ENCODE assay signal across 26 cellular contexts in the genomic region with DNA sequence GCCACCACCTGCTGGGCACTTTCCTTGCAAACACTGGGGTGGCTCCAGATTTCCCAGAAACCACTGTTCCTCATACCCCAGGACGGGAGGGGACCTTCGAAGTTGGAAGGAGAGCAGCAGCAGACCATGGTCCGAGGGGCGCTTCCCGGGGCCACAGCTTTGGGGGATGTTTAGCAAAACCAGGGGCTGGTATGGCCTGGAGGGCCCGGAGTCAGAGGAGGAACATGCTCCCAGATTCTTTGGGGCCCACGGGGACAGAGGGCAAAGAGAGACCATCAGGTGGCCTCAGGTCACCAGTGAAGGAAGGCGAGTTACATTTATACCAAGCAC. TPM values are rescaled to one million over a fixed set of nuclear protein-coding genes. Genes with fewer than 3 reads are reported as not detected.
A peak's percentile ranks its signal among the peaks of the same experiment; 100 is the strongest.
DNase-seq lines count a peak whose midpoint lies in the region; ATAC-seq and TF ChIP-seq lines count a peak whose summit lies in the region.
"Had no signal": no experiment of that assay in that cellular context is flagged by ENCODE, and none has a peak within 500 bp of the region (broad histone marks: within the 10 kb centered on the region; RNA-seq: fewer than 3 reads in every experiment).

No MANE protein-coding gene starts in this region.

- H3K79me1 ChIP-seq in trophoblast cell (ENCODE audit: low read length) = peaks cover 11% of the 10 kb centered on the region

- H2BK120ac ChIP-seq in trophoblast cell (ENCODE audit: insufficient read depth, low read length, poor library complexity) = no peak overlapping the region

- peak overlapping the region; percentile 4 for H4K91ac ChIP-seq in trophoblast cell (ENCODE audit: low read depth, low read length)

- H3K79me2 ChIP-seq in trophoblast cell (ENCODE audit: control insufficient read depth, insufficient read depth, low read length, poor library complexity) (peaks cover 11% of the 10 kb centered on the region), neural progenitor cell (ENCODE audit: low read depth) (peaks cover 98% of the 10 kb centered on the region)

- H3K14ac ChIP-seq in trophoblast cell (ENCODE audit: low read length) = no peak overlapping the region

- no peak overlapping the region for H3K18ac ChIP-seq in trophoblast cell (ENCODE audit: low read length)

- no peak overlapping the region for H3K23ac ChIP-seq in trophoblast cell (ENCODE audit: low read length)

- POLR2A ChIA-PET in AG04450 (lab: Yijun Ruan, JAX) = no interaction called here
- POLR2A ChIA-PET in RWPE1 (lab: Yijun Ruan, JAX; ENCODE audit: low non-redundant PET) = no interaction called here

- H3K4me1 ChIP-seq in endodermal cell (ENCODE audit: control insufficient read depth, insufficient read depth, low read length) = peaks cover 5% of the 10 kb centered on the region
- H3K4me1 ChIP-seq in trophoblast cell (ENCODE audit: control insufficient read depth in 1 of 2, insufficient read depth in 2 of 2, low read length in 2 of 2) = peaks cover 15 to 21% of the 10 kb centered on the region in 2 experiments
- peaks cover 15% of the 10 kb centered on the region for H3K4me1 ChIP-seq in neural progenitor cell
- peaks cover 0 to 7% (median 1%) of the 10 kb centered on the region in 4 donors for H3K4me1 ChIP-seq in transverse colon
- H3K4me1 ChIP-seq: ascending aorta had no signal

- H3K27me3 Mint-ChIP-seq in endodermal cell (ENCODE audit: insufficient read depth) (no peaks in the 10 kb centered on the region), neural progenitor cell (ENCODE audit: insufficient read depth, low read depth) (peaks cover 2% of the 10 kb centered on the region)
- H3K27me3 Mint-ChIP-seq in activated T-helper 17 cell treated with anti-CD3 and anti-CD28 coated beads, Interleukin-2, amount 50 U/mL, for 72 hours = no peaks in the 10 kb centered on the region

- H3F3A ChIP-seq in neural progenitor cell (ENCODE audit: low read depth) = no peaks in the 10 kb centered on the region

- H3K4me1 Mint-ChIP-seq in endodermal cell (peaks cover 40% of the 10 kb centered on the region), neural progenitor cell (peaks cover 18% of the 10 kb centered on the region)
- H3K4me1 Mint-ChIP-seq in activated T-helper 17 cell treated with anti-CD3 and anti-CD28 coated beads, Interleukin-2, amount 50 U/mL, for 72 hours = no peaks in the 10 kb centered on the region

- no peak for ATAC-seq in activated T-helper 17 cell treated with anti-CD3 and anti-CD28 coated beads, Interleukin-2, amount 50 U/mL, for 72 hours (replicated peaks)
- ATAC-seq: activated naive CD4-positive, alpha-beta T cell treated with anti-CD3 and anti-CD28 coated beads, Interleukin-2, amount 50 U/mL, for 72 hours had no signal

- CTCF ChIA-PET in AG04450 (lab: Charles Lee) (no interaction called here), RWPE1 (lab: Yijun Ruan, JAX) (interaction anchor here (0.5 to 0.6 kb wide), 2 partner anchors 284 to 384 kb away, joined by 3 to 5 read pairs; no protein-coding TSS in a partner anchor)

- no peak overlapping the region for H3K9ac ChIP-seq in endodermal cell (ENCODE audit: extremely low read depth, low read length, poor library complexity, severe bottlenecking)
- no peak overlapping the region for H3K9ac ChIP-seq in trophoblast cell (ENCODE audit: low read length)
- no peak overlapping the region for H3K9ac ChIP-seq in neural progenitor cell
- H3K9ac ChIP-seq: parathyroid adenoma, SK-N-SH had no signal

- no peak overlapping the region for H2AFZ ChIP-seq in trophoblast cell (ENCODE audit: insufficient read depth, low read length, poor library complexity)
- no peak overlapping the region for H2AFZ ChIP-seq in neural progenitor cell (replicated peaks)
- H2AFZ ChIP-seq: parathyroid adenoma had no signal

- H4K8ac ChIP-seq in trophoblast cell (ENCODE audit: low read depth, low read length) = no peak overlapping the region

- H3K36me3 Mint-ChIP-seq in endodermal cell (ENCODE audit: low read depth) (peaks cover 30% of the 10 kb centered on the region), neural progenitor cell (peaks cover 21% of the 10 kb centered on the region)
- H3K36me3 Mint-ChIP-seq in activated T-helper 17 cell treated with anti-CD3 and anti-CD28 coated beads, Interleukin-2, amount 50 U/mL, for 72 hours (ENCODE audit: low read depth) = no peaks in the 10 kb centered on the region

- no peak overlapping the region for H2BK12ac ChIP-seq in trophoblast cell (ENCODE audit: low read length)

- no peak for DNase-seq in AG04450 (ENCODE audit: low read depth, low spot score)
- DNase-seq in RWPE1 (ENCODE audit: low spot score) = no peak
- DNase-seq in endodermal cell = peak; percentile 75
- no peak for DNase-seq in trophoblast cell
- no peak for DNase-seq in neural progenitor cell (ENCODE audit: low spot score)
- no peak for DNase-seq in transverse colon
- DNase-seq in activated CD8-positive, alpha-beta memory T cell treated with anti-CD3 and anti-CD28 coated beads, Interleukin-2, amount 50 U/mL, for 48 hours = no peak
- DNase-seq: ACHN; activated CD4-positive, alpha-beta T cell treated with anti-CD3 and anti-CD28 coated beads for 48 hours; activated T-cell treated with anti-CD3 and anti-CD28 coated beads, Interleukin-2, amount 50 U/mL, for 48 hours; DMS79 treated with DMSO at 0.1 percent for 48 hours; effector CD8-positive, alpha-beta T cell; NCI-H1105 treated with DMSO at 0.1 percent for 48 hours; NCI-H2029; NCI-H226; NCI-H774; sigmoid colon; SK-N-SH; stimulated activated CD8-positive, alpha-beta memory T cell treated with anti-CD3 and anti-CD28 coated beads, Interleukin-4, amount 100 ng/mL, for 48 hours had no signal

- peaks cover 100% of the 10 kb centered on the region for H4K20me1 ChIP-seq in neural progenitor cell (ENCODE audit: low read depth)

- in situ Hi-C loops in transverse colon (cut with MboI; ENCODE audit: low pct_ligation_motif_present in 1 of 4, low pct_unique_long_range_greater_than_20kb in 1 of 4, low sequenced_read_pairs in 3 of 4) = no loop called here

- H3K36me3 ChIP-seq in endodermal cell (ENCODE audit: control insufficient read depth, insufficient read depth, low read length) = peaks cover 51% of the 10 kb centered on the region
- peaks cover 2 to 4% of the 10 kb centered on the region in 2 experiments for H3K36me3 ChIP-seq in trophoblast cell (ENCODE audit: control insufficient read depth in 1 of 2, insufficient read depth in 2 of 2, low read length in 2 of 2)
- no peaks in the 10 kb centered on the region for H3K36me3 ChIP-seq in neural progenitor cell
- no peaks in the 10 kb centered on the region for H3K36me3 ChIP-seq in transverse colon

- H3K27ac ChIP-seq in AG04450 (ENCODE audit: low read depth, low read length) = peak overlapping the region; percentile 21
- H3K27ac ChIP-seq in RWPE1 = peak overlapping the region; percentile 49
- H3K27ac ChIP-seq in endodermal cell (ENCODE audit: low read depth, low read length) = no peak overlapping the region
- no peak overlapping the region for H3K27ac ChIP-seq in trophoblast cell (ENCODE audit: low read depth, low read length)
- no peak overlapping the region for H3K27ac ChIP-seq in neural progenitor cell
- no peak overlapping the region for H3K27ac ChIP-seq in transverse colon
- H3K27ac ChIP-seq: ascending aorta, C4-2B, parathyroid adenoma, sigmoid colon had no signal

- H3K4me2 ChIP-seq in trophoblast cell (ENCODE audit: low read length) = no peak overlapping the region
- H3K4me2 ChIP-seq in neural progenitor cell = no peak overlapping the region
- H3K4me2 ChIP-seq: SK-N-SH had no signal

- H3K4me3 ChIP-seq in AG04450 (ENCODE audit: low read depth, low read length) (no peak overlapping the region), endodermal cell (ENCODE audit: low read length) (no peak overlapping the region), trophoblast cell (ENCODE audit: low read depth, low read length) (no peak overlapping the region), neural progenitor cell (no peak overlapping the region), transverse colon (no peak overlapping the region)
- H3K4me3 ChIP-seq: ascending aorta, sigmoid colon had no signal

- H3K9me3 Mint-ChIP-seq in endodermal cell (no peaks in the 10 kb centered on the region), neural progenitor cell (peaks cover 3% of the 10 kb centered on the region)
- H3K9me3 Mint-ChIP-seq in activated T-helper 17 cell treated with anti-CD3 and anti-CD28 coated beads, Interleukin-2, amount 50 U/mL, for 72 hours = peaks cover 2% of the 10 kb centered on the region
- H3K9me3 Mint-ChIP-seq: T-helper 2 cell treated with Interferon-gamma antibody and Interleukin-4, amounts not matched to agents 5 μg/mL and 100 μg/mL, for 36 hours had no signal

- H3K9me3 ChIP-seq in AG04450 (ENCODE audit: control insufficient read depth, insufficient read depth, low read length) (peaks cover 17% of the 10 kb centered on the region), endodermal cell (ENCODE audit: control insufficient read depth, low read length) (no peaks in the 10 kb centered on the region), trophoblast cell (ENCODE audit: insufficient read depth, low read depth, low read length) (peaks cover 4% of the 10 kb centered on the region), neural progenitor cell (ENCODE audit: low read depth) (no peaks in the 10 kb centered on the region), transverse colon (no peaks in the 10 kb centered on the region)
- H3K9me3 ChIP-seq: ascending aorta, sigmoid colon had no signal

- 83 to 89% methylated on average over 7 to 8 of the region's 8 CpGs for WGBS in endodermal cell (ENCODE audit: insufficient coverage in 1 of 2, insufficient read length in 1 of 2), 2 experiments
- WGBS in trophoblast cell (ENCODE audit: extremely low coverage, insufficient coverage, insufficient read length) = no CpG with 5 or more reads among the region's 8 CpGs
- 89% methylated on average over 8 of the region's 8 CpGs; no CpG with 5 or more reads in 1 of the 2 donors for WGBS in transverse colon (ENCODE audit: low coverage in 1 of 2), 2 donors

- H3K27me3 ChIP-seq in AG04450 (ENCODE audit: control insufficient read depth, insufficient read depth, low read length) = no peaks in the 10 kb centered on the region
- no peaks in the 10 kb centered on the region for H3K27me3 ChIP-seq in endodermal cell (ENCODE audit: control insufficient read depth, insufficient read depth, low read length, poor library complexity, severe bottlenecking)
- H3K27me3 ChIP-seq in trophoblast cell (ENCODE audit: insufficient read depth, low read length) = no peaks in the 10 kb centered on the region
- no peaks in the 10 kb centered on the region for H3K27me3 ChIP-seq in neural progenitor cell
- no peaks in the 10 kb centered on the region for H3K27me3 ChIP-seq in transverse colon
- H3K27me3 ChIP-seq: ascending aorta, sigmoid colon had no signal

- no peak overlapping the region for H4K12ac ChIP-seq in trophoblast cell (ENCODE audit: low read depth, low read length)

- H3K4me3 Mint-ChIP-seq in endodermal cell (no peak overlapping the region), neural progenitor cell (no peak overlapping the region)
- H3K4me3 Mint-ChIP-seq in activated T-helper 17 cell treated with anti-CD3 and anti-CD28 coated beads, Interleukin-2, amount 50 U/mL, for 72 hours = no peak overlapping the region
- H3K4me3 Mint-ChIP-seq: nephron; T-helper 2 cell treated with Interferon-gamma antibody and Interleukin-4, amounts not matched to agents 5 μg/mL and 100 μg/mL, for 36 hours had no signal

- no peak for TF ChIP-seq POLR2A in transverse colon (IDR thresholded peaks at IDR 0.05)

- no peak overlapping the region for H2AK5ac ChIP-seq in trophoblast cell (ENCODE audit: low read length)

- peak overlapping the region; percentile 65 for H3K27ac Mint-ChIP-seq in endodermal cell
- H3K27ac Mint-ChIP-seq in neural progenitor cell = no peak overlapping the region
- H3K27ac Mint-ChIP-seq in activated T-helper 17 cell treated with anti-CD3 and anti-CD28 coated beads, Interleukin-2, amount 50 U/mL, for 72 hours = no peak overlapping the region
- H3K27ac Mint-ChIP-seq: activated naive CD4-positive, alpha-beta T cell treated with anti-CD3 and anti-CD28 coated beads, Interleukin-2, amount 50 U/mL, for 72 hours; nephron; T-helper 2 cell treated with Interferon-gamma antibody and Interleukin-4, amounts not matched to agents 5 μg/mL and 100 μg/mL, for 36 hours had no signal

- TF ChIP-seq EP300 in transverse colon (IDR thresholded peaks at IDR 0.05; ENCODE audit: low read depth) = no peak

- H3K4ac ChIP-seq in trophoblast cell (ENCODE audit: low read depth, low read length) = no peak overlapping the region

- TF ChIP-seq CTCF in AG04450 (IDR thresholded peaks at IDR 0.05; ENCODE audit: low read depth, low read length) (no peak), RWPE1 (conservative IDR thresholded peaks at IDR 0.05; ENCODE audit: low read depth) (no peak), endodermal cell (conservative IDR thresholded peaks at IDR 0.05) (peak; percentile 55), neural progenitor cell (IDR thresholded peaks at IDR 0.05) (no peak), transverse colon (IDR thresholded peaks at IDR 0.05) (no peak)

- H2BK5ac ChIP-seq in trophoblast cell (ENCODE audit: low read depth, low read length, poor library complexity) = no peak overlapping the region

- intact Hi-C loops in transverse colon (cut with DNase I; ENCODE audit: low total_unique reads) = no loop called here

RNA-seq across cellular contexts. Expression of gene HS6ST1, which starts 25.3 kb away (rescaled TPM):
- polyA plus RNA-seq in AG04450 (2011; rRNA removed) = 22.4 and 34.1 TPM in 2 replicates
- polyA minus RNA-seq in AG04450 (2011; rRNA and poly(A)+ RNA removed) = 31.3 and 39.9 TPM in 2 replicates
- total RNA-seq in endodermal cell (100 to 1,000 TPM in 1 of 2 donors, 10 to 100 TPM in 1; 93.0 to 106 TPM), neural progenitor cell (ENCODE audit: low replicate concordance) (31.1 and 71.0 TPM in 2 replicates), transverse colon (10 to 100 TPM; 16.1 to 38.6 (median 26.5) TPM)
- polyA plus RNA-seq in endodermal cell (2013, experiment 1 of 2) = 81.5 TPM
- polyA plus RNA-seq in endodermal cell (2013, experiment 2 of 2) = 79.0 TPM
- polyA plus RNA-seq in trophoblast cell (2013) = 26.6 and 27.7 TPM in 2 replicates
- 1 to 10 TPM; 3.8 to 7.8 TPM for total RNA-seq in activated T-helper 17 cell treated with anti-CD3 and anti-CD28 coated beads, Interleukin-2, amount 50 U/mL, for 72 hours

Comparison
In these comparisons a context has a peak if more than half of its experiments do, and no peak if none do; other contexts are left out.
1. H3K27ac ChIP-seq: peak in AG04450 (single experiment) and RWPE1 (single experiment); none in endodermal cell (single experiment), trophoblast cell (single experiment), neural progenitor cell (single experiment) and transverse colon (0 of 4).